8 cellular contexts compared by ENCODE assay signal in the genomic region with DNA sequence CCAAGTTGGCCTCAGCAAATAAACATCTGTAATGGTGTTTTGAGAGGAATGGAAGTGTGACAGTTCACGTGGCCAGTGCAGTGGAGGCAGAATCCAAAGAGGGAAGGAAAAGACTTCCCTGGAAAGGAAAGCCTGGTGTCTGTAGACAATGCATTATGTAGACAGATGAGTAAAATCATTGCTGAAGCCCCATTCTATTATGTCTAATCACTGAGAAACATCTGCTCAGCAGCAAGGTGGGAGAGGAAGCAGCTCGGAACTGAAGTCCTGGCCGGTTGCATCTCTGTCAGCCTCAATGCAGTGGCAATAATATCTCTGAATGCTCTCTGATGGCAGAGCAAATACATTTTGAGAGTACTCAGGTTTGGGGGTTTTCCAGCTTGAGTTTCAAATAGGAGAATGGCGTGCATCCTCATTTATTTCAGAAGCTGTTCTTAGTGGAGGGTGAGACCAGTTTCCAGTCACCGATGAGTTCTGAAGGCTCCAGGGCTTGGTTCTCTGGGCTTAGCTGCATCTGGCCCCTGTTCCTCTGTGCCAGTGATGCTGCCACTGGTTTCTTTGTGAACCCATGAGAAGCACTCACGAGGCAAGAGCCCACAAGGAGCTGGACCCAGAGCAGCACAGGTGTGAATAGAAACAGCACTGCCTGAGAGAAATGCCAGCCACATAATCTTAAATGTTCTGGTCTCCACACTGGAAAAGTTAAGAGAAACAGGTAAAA.
A peak's percentile ranks its signal among the peaks of the same experiment; 100 is the strongest.
DNase-seq lines count a peak whose midpoint lies in the region; ATAC-seq lines count a peak whose summit lies in the region.

No MANE protein-coding gene starts in this region.

- DNase-seq in dermis blood vessel endothelial cell (peak; percentile 37), HuH-7 (ENCODE audit: low spot score) (no peak), OCI-M1 (lab: John Stamatoyannopoulos, UW) (no peak), NOMO-1 treated with DMSO at 0.1 percent for 48 hours (lab: John Stamatoyannopoulos, UW; ENCODE audit: unreplicated experiment) (no peak)
- no peak for DNase-seq in effector CD4-positive, alpha-beta T cell

- ATAC-seq in GM18511 (IDR thresholded peaks at IDR 0.05; ENCODE audit: unreplicated experiment): peak; percentile 46
- peak; percentile 41 for ATAC-seq in GM21526 (IDR thresholded peaks at IDR 0.05; ENCODE audit: low FRiP score, unreplicated experiment)
- peak; percentile 25 for ATAC-seq in HG03460 (IDR thresholded peaks at IDR 0.05; ENCODE audit: unreplicated experiment)
